8 cellular contexts compared by ENCODE assay signal in genomic region chr21:31594279-31594678, GRCh38.
"Had no signal": no experiment of that assay in that cellular context is flagged by ENCODE, and none has a peak within 500 bp of the region (broad histone marks: within the 10 kb centered on the region; RNA-seq: fewer than 3 reads in every experiment).

No MANE protein-coding gene starts in this region.

- H3K4me2 ChIP-seq: KMS-11 had no signal

- ATAC-seq: HepG2 had no signal

- DNase-seq: IMR-90, Karpas-422, KBM-7, KG1 had no signal

- FAIRE-seq: HepG2, HTR-8/SVneo had no signal

- H3K9ac ChIP-seq: KMS-11 had no signal

- H3K27ac ChIP-seq: HL-60, KMS-11 had no signal
